ENCODE assay signal across 1 cellular context in genomic region chr16:57955572-57955971, GRCh38.
TF ChIP-seq lines count a peak whose summit lies in the region.

No MANE protein-coding gene starts in this region.

TF ChIP-seq in HepG2, 621 proteins besides CTCF, POLR2A, EP300 and RAD21:
- TF ChIP-seq HMGXB4 (CRISPR knock-in tag; IDR thresholded peaks at IDR 0.05; ENCODE audit: borderline replicate concordance in 1 of 2, low read depth in 1 of 2) (no peak), HNRNPL (IDR thresholded peaks at IDR 0.05; ENCODE audit: low read depth, low read length) (peak; percentile 71; the same call in 1 of the 2 replicates)
